In genomic region chr4:11427201-11427996, GRCh38 we compare ENCODE assay signal across 8 cellular contexts. TPM values are rescaled to one million over a fixed set of nuclear protein-coding genes. Genes with fewer than 3 reads are reported as not detected.
DNase-seq lines count a peak whose midpoint lies in the region; ATAC-seq and TF ChIP-seq lines count a peak whose summit lies in the region.

No MANE protein-coding gene starts in this region.

- no peak for ATAC-seq in activated CD8-positive, alpha-beta T cell treated with anti-CD3 and anti-CD28 coated beads for 36 hours

- no peak for TF ChIP-seq CTCF in activated CD8-positive, alpha-beta T cell treated with anti-CD3 and anti-CD28 coated beads for 36 hours (IDR thresholded peaks at IDR 0.05)
- TF ChIP-seq CTCF in left ventricle myocardium inferior (IDR thresholded peaks at IDR 0.05; ENCODE audit: borderline replicate concordance) = no peak

- no peaks in the 10 kb centered on the region for H3K9me3 Mint-ChIP-seq in activated CD8-positive, alpha-beta T cell treated with anti-CD3 and anti-CD28 coated beads for 36 hours

- H3K36me3 Mint-ChIP-seq in activated CD8-positive, alpha-beta T cell treated with anti-CD3 and anti-CD28 coated beads for 36 hours (ENCODE audit: low read depth) = no peaks in the 10 kb centered on the region

- H3K9ac ChIP-seq in ES-I3 (ENCODE audit: low read depth, low read length) = peak overlapping the region; percentile 75; the same call in 1 of the 2 replicates

- H3K4me1 ChIP-seq in ES-I3 (ENCODE audit: insufficient read depth, low read length) = 0 out of 2 replicates have a peak, but pooled peaks cover 3% of the 10 kb centered on the region
- H3K4me1 ChIP-seq in left ventricle myocardium inferior = peaks cover 28% of the 10 kb centered on the region

- H3K27ac ChIP-seq in left ventricle myocardium inferior (replicated peaks) = no peak overlapping the region

- peaks cover 12% of the 10 kb centered on the region for H3K4me1 Mint-ChIP-seq in activated CD8-positive, alpha-beta T cell treated with anti-CD3 and anti-CD28 coated beads for 36 hours (ENCODE audit: low read depth)

- peaks cover 37% of the 10 kb centered on the region for H3K27me3 Mint-ChIP-seq in activated CD8-positive, alpha-beta T cell treated with anti-CD3 and anti-CD28 coated beads for 36 hours

- POLR2A ChIA-PET in activated CD8-positive, alpha-beta T cell treated with anti-CD3 and anti-CD28 coated beads for 36 hours (lab: Charles Lee) = no interaction called here

- H3K4me3 Mint-ChIP-seq in activated CD8-positive, alpha-beta T cell treated with anti-CD3 and anti-CD28 coated beads for 36 hours = peak overlapping the region; percentile 58

- no peak overlapping the region for H3K27ac Mint-ChIP-seq in activated CD8-positive, alpha-beta T cell treated with anti-CD3 and anti-CD28 coated beads for 36 hours

- H3K36me3 ChIP-seq in ES-I3 (ENCODE audit: insufficient read depth, low read length) (no peaks in the 10 kb centered on the region), left ventricle myocardium inferior (no peaks in the 10 kb centered on the region)

- H3K9me3 ChIP-seq in ES-I3 (ENCODE audit: control insufficient read depth, insufficient read depth, low read length) (no peaks in the 10 kb centered on the region), left ventricle myocardium inferior (replicated peaks) (no peaks in the 10 kb centered on the region)

- peak overlapping the region; percentile 73 for H3K4me3 ChIP-seq in left ventricle myocardium inferior

- intact Hi-C loops in activated CD8-positive, alpha-beta T cell treated with anti-CD3 and anti-CD28 coated beads for 36 hours (cut with micrococcal nuclease) = loop anchor here (5.0 kb wide), 1 partner anchor 845 kb away; no protein-coding TSS in a partner anchor
- intact Hi-C loops in left ventricle myocardium inferior (cut with micrococcal nuclease) = no loop called here
- intact Hi-C loops in posterior vena cava (cut with DNase I) = loop anchor here in 1 of 2 donors (10.0 kb wide), 1 partner anchor 853 kb away; no protein-coding TSS in a partner anchor

- H3K27me3 ChIP-seq in left ventricle myocardium inferior (ENCODE audit: low read depth) = peaks cover 32% of the 10 kb centered on the region

- peak; percentile 2 for DNase-seq in activated CD8-positive, alpha-beta T cell treated with anti-CD3 and anti-CD28 coated beads for 36 hours
- DNase-seq in left ventricle myocardium inferior (no peak), posterior vena cava (ENCODE audit: low spot score) (peak; percentile 85), 8988T (no peak), AG20443 (ENCODE audit: low spot score) (no peak), A172 (ENCODE audit: low spot score) (no peak), HuH-7 (ENCODE audit: low spot score) (no peak)

- CTCF ChIA-PET in activated CD8-positive, alpha-beta T cell treated with anti-CD3 and anti-CD28 coated beads for 36 hours (lab: Charles Lee) = no interaction called here

RNA-seq across cellular contexts. Expression of gene HS3ST1, which starts 1.3 kb away (rescaled TPM):
- total RNA-seq in activated CD8-positive, alpha-beta T cell treated with anti-CD3 and anti-CD28 coated beads for 36 hours = not detected
- total RNA-seq in left ventricle myocardium inferior = 2.4 TPM
- total RNA-seq in posterior vena cava = 1 to 10 TPM; 3.9 to 5.4 TPM
- not detected in 2 replicates for total RNA-seq in A172 (2014; rRNA removed; shearing (Covaris generic))

Comparison
In these comparisons a context has a peak if more than half of its experiments do, and no peak if none do; other contexts are left out.
1. DNase-seq: peak in activated CD8-positive, alpha-beta T cell treated with anti-CD3 and anti-CD28 coated beads for 36 hours (single experiment) and posterior vena cava (single experiment); none in left ventricle myocardium inferior (single experiment), 8988T (single experiment), AG20443 (single experiment), A172 (single experiment) and HuH-7 (single experiment).